Comparison of ENCODE assay signal across 33 cellular contexts in the genomic region with DNA sequence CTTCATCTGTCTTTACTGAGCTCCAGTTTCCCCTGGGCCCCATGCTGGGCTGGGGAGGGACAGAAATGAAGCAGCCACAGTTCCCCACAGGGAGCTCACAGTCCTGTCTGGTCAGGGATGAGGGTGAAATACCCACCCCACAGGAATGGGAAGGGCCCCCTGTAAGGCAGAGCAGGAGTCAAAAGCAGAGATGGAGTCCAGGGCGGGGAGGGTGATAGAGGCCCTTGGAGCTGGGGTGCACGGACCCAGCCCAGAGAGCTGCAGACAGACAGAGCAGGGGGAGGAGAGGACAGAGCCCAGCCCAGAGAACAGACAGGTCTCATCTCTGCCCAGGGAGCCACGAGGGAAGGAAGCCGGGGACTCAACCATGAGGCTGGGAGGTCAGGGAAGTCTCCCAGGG. TPM values are rescaled to one million over a fixed set of nuclear protein-coding genes. Genes with fewer than 3 reads are reported as not detected.
"Had no signal": no experiment of that assay in that cellular context is flagged by ENCODE, and none has a peak within 500 bp of the region (broad histone marks: within the 10 kb centered on the region; RNA-seq: fewer than 3 reads in every experiment).

No MANE protein-coding gene starts in this region.

- H2AFZ ChIP-seq: PC-9 had no signal

- H3K4me1 ChIP-seq: SJCRH30 had no signal

- H3K27me3 ChIP-seq: brain microvascular endothelial cell, SJCRH30 had no signal

- H3K9me3 ChIP-seq: SJCRH30 had no signal

- ATAC-seq: activated CD8-positive, alpha-beta memory T cell treated with anti-CD3 and anti-CD28 coated beads, Interleukin-2, amount 10 ng/mL, durations not matched to agents 7 days and 5 days; activated naive CD8-positive, alpha-beta T cell treated with anti-CD3 and anti-CD28 coated beads, Interleukin-2, amount 50 U/mL, for 24 hours had no signal

- H3K4me3 ChIP-seq: PC-9, SJCRH30, SK-N-MC had no signal

- H3K36me3 ChIP-seq: brain microvascular endothelial cell, SJCRH30, WERI-Rb-1 had no signal

- H3K4me2 ChIP-seq: PC-9 had no signal

- H3K27ac ChIP-seq: brain microvascular endothelial cell, PC-9, RWPE1, SJCRH30, SK-N-MC, WERI-Rb-1 had no signal

- DNase-seq: activated CD4-positive, alpha-beta memory T cell treated with anti-CD3 and anti-CD28 coated beads, Interleukin-2, amount 10 ng/mL, durations not matched to agents 7 days and 5 days; activated CD4-positive, alpha-beta T cell treated with anti-CD3 and anti-CD28 coated beads for 1 hour; activated CD4-positive, alpha-beta T cell treated with anti-CD3 and anti-CD28 coated beads for 48 hours; activated CD4-positive, CD25-positive, alpha-beta regulatory T cell; activated CD8-positive, alpha-beta memory T cell treated with anti-CD3 and anti-CD28 coated beads for 24 hours; activated CD8-positive, alpha-beta memory T cell treated with anti-CD3 and anti-CD28 coated beads, Interleukin-2, amount 10 ng/mL, durations not matched to agents 7 days and 5 days; activated CD8-positive, alpha-beta memory T cell treated with anti-CD3 and anti-CD28 coated beads, Interleukin-2, amount 50 U/mL, for 48 hours; activated effector memory CD4-positive, alpha-beta T cell treated with Interleukin-2 at 50 U/mL for 16 hours; activated naive CD4-positive, alpha-beta T cell treated with anti-CD3 and anti-CD28 coated beads, Interleukin-2, amount 10 ng/mL, durations not matched to agents 7 days and 5 days; activated naive CD8-positive, alpha-beta T cell treated with anti-CD3 and anti-CD28 coated beads, Interleukin-2, amount 50 U/mL, for 24 hours; anterior cingulate cortex; brain microvascular endothelial cell; central memory CD4-positive, alpha-beta T cell; MM.1S; NCI-H1092 treated with DMSO at 0.1 percent for 48 hours; NCI-H1417; NCI-H146; NCI-H187; NCI-H2029 treated with DMSO at 0.1 percent for 48 hours; NCI-H2107; NCI-H2171; NCI-H510A; NCI-H526; NCI-H748 treated with DMSO at 0.1 percent for 48 hours; NK-92 treated with Interleukin-12 subunit alpha and Interleukin-12 subunit beta, amount 100 ng/mL, for 24 hours; PC-9; SHP77; SJCRH30; T1000; WERI-Rb-1 had no signal

RNA-seq across cellular contexts. Expression of a gene that starts 34.9 kb away (rescaled TPM):
- total RNA-seq: T-helper 1 cell treated with Interleukin-12 subunit alpha and Interleukin-12 subunit beta and Interleukin-4 antibody, amounts not matched to agents 30 ng/mL and 1 ng/mL, for 36 hours had no signal
